15 cellular contexts compared by ENCODE assay signal in genomic region chr11:73667906-73668305, GRCh38. TPM values are rescaled to one million over a fixed set of nuclear protein-coding genes. Genes with fewer than 3 reads are reported as not detected.
A peak's percentile ranks its signal among the peaks of the same experiment; 100 is the strongest.
DNase-seq lines count a peak whose midpoint lies in the region; ATAC-seq and TF ChIP-seq lines count a peak whose summit lies in the region.
"Had no signal": no experiment of that assay in that cellular context is flagged by ENCODE, and none has a peak within 500 bp of the region (broad histone marks: within the 10 kb centered on the region; RNA-seq: fewer than 3 reads in every experiment).

No MANE protein-coding gene starts in this region.

- in situ Hi-C loops in IMR-90 (cut with MboI; ENCODE audit: low sequenced_read_pairs), result no loop called here

- H3K4me1 ChIP-seq in IMR-90 (ENCODE audit: control insufficient read depth, insufficient read depth, low read length) (peaks cover 3% of the 10 kb centered on the region; the same call in 1 of the 2 replicates), neuronal stem cell (ENCODE audit: control insufficient read depth in 2 of 2, insufficient read depth in 1 of 2, low read depth in 1 of 2, low read length in 2 of 2) (peaks cover 0 to 3% of the 10 kb centered on the region in 2 donors)

- no TSS peak for BruUV-seq in IMR-90 (replicated peaks; lab: Mats Ljungman, UMichigan)

- H3K4me3 ChIP-seq in IMR-90 (ENCODE audit: insufficient read depth, low read depth, low read length) (no peak overlapping the region), neuronal stem cell (ENCODE audit: low read length in 2 of 2) (no peak overlapping the region)
- H3K4me3 ChIP-seq: GM23248 had no signal

- H3K56ac ChIP-seq in IMR-90 (ENCODE audit: extremely low read depth, insufficient read depth, low read length), result no peak overlapping the region

- H2BK5ac ChIP-seq in IMR-90 (ENCODE audit: low read depth, low read length, poor library complexity, severe bottlenecking) (no peak overlapping the region), neuronal stem cell (ENCODE audit: low read length) (no peak overlapping the region)

- H3K36me3 ChIP-seq in IMR-90 (ENCODE audit: control insufficient read depth, insufficient read depth, low read length) (no peaks in the 10 kb centered on the region), neuronal stem cell (replicated peaks in 1 of 2; ENCODE audit: control insufficient read depth in 2 of 2, insufficient read depth in 2 of 2, low read length in 2 of 2) (no peaks in the 10 kb centered on the region)

- H3K14ac ChIP-seq in IMR-90 (replicated peaks; ENCODE audit: low read depth, low read length) (no peak overlapping the region), neuronal stem cell (ENCODE audit: low read length) (no peak overlapping the region)

- H2AK5ac ChIP-seq in IMR-90 (ENCODE audit: low read depth, low read length) (no peak overlapping the region), neuronal stem cell (ENCODE audit: low read depth, low read length) (no peak overlapping the region)

- POLR2A ChIA-PET in IMR-90 (lab: Charles Lee; ENCODE audit: unreplicated experiment), result no interaction called here

- H3K27me3 ChIP-seq in IMR-90 (ENCODE audit: control insufficient read depth, insufficient read depth, low read length) (no peaks in the 10 kb centered on the region), neuronal stem cell (ENCODE audit: control insufficient read depth in 3 of 3, insufficient read depth in 3 of 3, low read depth in 1 of 3, low read length in 3 of 3) (no peaks in the 10 kb centered on the region)

- H3K4me2 ChIP-seq in IMR-90 (ENCODE audit: low read depth, low read length) (no peak overlapping the region), neuronal stem cell (ENCODE audit: insufficient read depth, low read length, poor library complexity, severe bottlenecking) (no peak overlapping the region)

- H4K5ac ChIP-seq in IMR-90 (ENCODE audit: low read depth, low read length), result no peak overlapping the region

- CTCF ChIA-PET in IMR-90 (lab: Yijun Ruan, JAX), result no interaction called here

- H4K91ac ChIP-seq in IMR-90 (ENCODE audit: insufficient read depth, low read depth, low read length) (no peak overlapping the region), neuronal stem cell (ENCODE audit: low read depth, low read length, poor library complexity) (no peak overlapping the region)

- H2BK15ac ChIP-seq in IMR-90 (ENCODE audit: low read depth, low read length), result no peak overlapping the region
- no peak overlapping the region for H2BK15ac ChIP-seq in neuronal stem cell (ENCODE audit: low read length)

- H3K9ac ChIP-seq in IMR-90 (ENCODE audit: low read depth, low read length) (no peak overlapping the region), neuronal stem cell (ENCODE audit: low read depth, low read length, poor library complexity) (no peak overlapping the region)
- H3K9ac ChIP-seq: GM23248 had no signal

- ATAC-seq in IMR-90 (ENCODE audit: low read depth) (no peak), HG03354 (IDR thresholded peaks at IDR 0.05; ENCODE audit: poor library complexity, severe bottlenecking, unreplicated experiment) (no peak)
- ATAC-seq: CD8-positive, alpha-beta T cell had no signal

- H3K4ac ChIP-seq in IMR-90 (ENCODE audit: low read depth, low read length), result no peak overlapping the region
- H3K4ac ChIP-seq in neuronal stem cell (ENCODE audit: low read length), result no peak overlapping the region

- H2AK9ac ChIP-seq in IMR-90 (replicated peaks; ENCODE audit: low read depth, low read length, poor library complexity), result no peak overlapping the region

- H2BK12ac ChIP-seq in neuronal stem cell (ENCODE audit: low read length), result no peak overlapping the region

- WGBS in IMR-90 (ENCODE audit: extremely low coverage in 2 of 2, insufficient read length in 1 of 2), 2 experiments, result no CpG with 5 or more reads among the region's 2 CpGs
- WGBS in neuronal stem cell (ENCODE audit: extremely low coverage in 2 of 2, insufficient read length in 2 of 2, insufficient replicate concordance in 1 of 2), 2 donors, result no CpG with 5 or more reads among the region's 2 CpGs

- DNase-seq in IMR-90 (peak; percentile 23), NCI-H226 (peak; percentile 28), amniotic epithelial cell (ENCODE audit: low read depth) (peak; percentile 61), iris pigment epithelial cell (ENCODE audit: low read depth) (peak; percentile 45), kidney tubule cell (ENCODE audit: low spot score) (no peak), posterior cingulate gyrus (no peak), neuronal stem cell (ENCODE audit: low spot score) (no peak)
- DNase-seq: CD8-positive, alpha-beta T cell; COR-L47; GF-D8; GM23248; H7 had no signal

- TF ChIP-seq RAD21 in IMR-90 (IDR thresholded peaks at IDR 0.05; ENCODE audit: low read length), result no peak

- TF ChIP-seq CTCF in IMR-90 (conservative IDR thresholded peaks at IDR 0.05; ENCODE audit: low read depth, low read length), result no peak

- H3K79me1 ChIP-seq in IMR-90 (ENCODE audit: low read depth in 1 of 2, low read length in 2 of 2) (no peaks in the 10 kb centered on the region), neuronal stem cell (ENCODE audit: low read depth, low read length) (no peaks in the 10 kb centered on the region)

- intact Hi-C loops in IMR-90 (cut with micrococcal nuclease) (no loop called here), posterior cingulate gyrus (cut with DNase I) (no loop called here)

- dilution Hi-C loops in IMR-90 (cut with HindIII; ENCODE audit: low sequenced_read_pairs, unreplicated experiment), result no loop called here

- H3K27ac ChIP-seq in IMR-90 (ENCODE audit: insufficient read depth, low read length) (no peak overlapping the region), neuronal stem cell (replicated peaks; ENCODE audit: low read length) (no peak overlapping the region)
- H3K27ac ChIP-seq: 22Rv1, GM23248 had no signal

- H2BK20ac ChIP-seq in IMR-90 (ENCODE audit: low read depth, low read length), result no peak overlapping the region

- peaks cover 11% of the 10 kb centered on the region for H3K9me1 ChIP-seq in IMR-90 (ENCODE audit: insufficient read depth, low read length)

- H2BK120ac ChIP-seq in IMR-90 (ENCODE audit: low read depth, low read length) (no peak overlapping the region), neuronal stem cell (ENCODE audit: low read depth, low read length) (no peak overlapping the region)

- no peak for TF ChIP-seq POLR2A in IMR-90 (IDR thresholded peaks at IDR 0.05; ENCODE audit: low read depth, low read length)

- H2AFZ ChIP-seq in IMR-90 (replicated peaks; ENCODE audit: low read length, poor library complexity) (no peak overlapping the region), neuronal stem cell (ENCODE audit: low read length) (no peak overlapping the region)
- H2AFZ ChIP-seq: GM23248 had no signal

- H3K18ac ChIP-seq in IMR-90 (ENCODE audit: low read depth, low read length), result no peak overlapping the region
- H3K18ac ChIP-seq in neuronal stem cell (ENCODE audit: low read length), result no peak overlapping the region

- no peaks in the 10 kb centered on the region for H4K20me1 ChIP-seq in IMR-90 (ENCODE audit: insufficient read depth, low read length)

- H3K9me3 ChIP-seq in IMR-90 (ENCODE audit: control insufficient read depth, insufficient read depth, low read length) (no peaks in the 10 kb centered on the region), neuronal stem cell (replicated peaks in 1 of 2; ENCODE audit: control insufficient read depth in 2 of 2, insufficient read depth in 1 of 2, low read depth in 1 of 2, low read length in 2 of 2) (peaks cover 0 to 4% of the 10 kb centered on the region in 2 donors)

- H4K8ac ChIP-seq in IMR-90 (ENCODE audit: low read depth in 2 of 2, low read length in 2 of 2) (no peak overlapping the region), neuronal stem cell (ENCODE audit: low read depth, low read length) (no peak overlapping the region)

- H3K23ac ChIP-seq in IMR-90 (ENCODE audit: low read depth, low read length) (no peak overlapping the region), neuronal stem cell (ENCODE audit: low read depth, low read length, poor library complexity) (no peak overlapping the region)

TF ChIP-seq in IMR-90, 13 proteins besides CTCF, POLR2A, EP300 and RAD21 (continues in another document):
- no peak for TF ChIP-seq MAFK (IDR thresholded peaks at IDR 0.05; ENCODE audit: low read depth, low read length)
- no peak for TF ChIP-seq MAZ (IDR thresholded peaks at IDR 0.05; ENCODE audit: borderline replicate concordance, low read depth, low read length)
- TF ChIP-seq MXI1 (IDR thresholded peaks at IDR 0.05; ENCODE audit: borderline replicate concordance, low read depth, low read length), result no peak
- TF ChIP-seq USF2 (IDR thresholded peaks at IDR 0.05; ENCODE audit: low read depth, low read length), result no peak
- no peak for TF ChIP-seq NFE2L2 (IDR thresholded peaks at IDR 0.05; ENCODE audit: low read depth, low read length)
- no peak for TF ChIP-seq BHLHE40 (IDR thresholded peaks at IDR 0.05; ENCODE audit: low read depth, low read length)
- TF ChIP-seq ELK1 (IDR thresholded peaks at IDR 0.05; ENCODE audit: borderline replicate concordance, low read depth, low read length), result no peak
- no peak for TF ChIP-seq SMC3 (IDR thresholded peaks at IDR 0.05; ENCODE audit: low read depth, low read length)
- TF ChIP-seq CEBPB (IDR thresholded peaks at IDR 0.05; ENCODE audit: low read depth, low read length), result no peak
- no peak for TF ChIP-seq FOS (IDR thresholded peaks at IDR 0.05; ENCODE audit: low read depth, low read length)
- TF ChIP-seq RFX5 (IDR thresholded peaks at IDR 0.05; ENCODE audit: low read depth, low read length), result no peak
- TF ChIP-seq RCOR1 (IDR thresholded peaks at IDR 0.05; ENCODE audit: insufficient replicate concordance, low read length), result no peak

RNA-seq across cellular contexts. Expression of gene PLEKHB1, which starts 21.5 kb away (rescaled TPM):
- total RNA-seq in IMR-90 (2012; rRNA removed), result under 0.01 and 0.36 TPM in 2 replicates
- 0.79 and 0.86 TPM in 2 replicates for polyA plus RNA-seq in IMR-90 (2012; rRNA removed)
- polyA plus RNA-seq in IMR-90 (2012; cell fraction: cytosol; rRNA removed), result 0.89 and 1.6 TPM in 2 replicates
- polyA plus RNA-seq in IMR-90 (2012; cell fraction: nucleus; rRNA removed; ENCODE audit: low replicate concordance), result 0.65 and 0.88 TPM in 2 replicates
- polyA plus RNA-seq in neuronal stem cell (2013, experiment 1 of 2), result 61.3 TPM
- polyA plus RNA-seq in neuronal stem cell (2013, experiment 2 of 2), result 62.8 TPM
- total RNA-seq: A673, GM23248 had no signal
- polyA plus RNA-seq: GM23248 had no signal

Comparison
In these comparisons a context has a peak if more than half of its experiments do, and no peak if none do; other contexts are left out.
1. DNase-seq: peak in IMR-90 (single experiment), NCI-H226 (single experiment), amniotic epithelial cell (single experiment) and iris pigment epithelial cell (single experiment); none in kidney tubule cell (single experiment), posterior cingulate gyrus (0 of 10) and neuronal stem cell (single experiment).